In genomic region chr1:18157968-18158367, GRCh38 we compare ENCODE assay signal across 22 cellular contexts. TPM values are rescaled to one million over a fixed set of nuclear protein-coding genes. Genes with fewer than 3 reads are reported as not detected.
"Had no signal": no experiment of that assay in that cellular context is flagged by ENCODE, and none has a peak within 500 bp of the region (broad histone marks: within the 10 kb centered on the region; RNA-seq: fewer than 3 reads in every experiment).

No MANE protein-coding gene starts in this region.

- H3K27me3 ChIP-seq: MG63, SJCRH30 had no signal

- H3K27ac ChIP-seq: RWPE1, SJCRH30 had no signal

- H3K36me3 ChIP-seq: MG63, SJCRH30 had no signal

- DNase-seq: IMR-90, Karpas-422, KG1, MG63, NCI-H1092 treated with DMSO at 0.1 percent for 48 hours, NCI-H1436, NCI-H187, NCI-H2029, NCI-H2081 treated with DMSO at 0.1 percent for 48 hours, NCI-H2171, NCI-H226, NCI-H446, NCI-H510A, NCI-H524 treated with DMSO at 0.1 percent for 48 hours, NCI-H69, NCI-H774, SHP77 treated with DMSO at 0.1 percent for 48 hours, SJCRH30 had no signal

- H3K4me3 ChIP-seq: MG63, SJCRH30 had no signal

- H3K9me3 ChIP-seq: MG63, SJCRH30 had no signal

- H3K4me1 ChIP-seq: SJCRH30 had no signal

- ATAC-seq: HepG2, SK-N-SH treated with all-trans-retinoic acid at 6 μM for 48 hours had no signal

RNA-seq across cellular contexts. Expression of gene IGSF21, which starts 50.4 kb away (rescaled TPM):
- total RNA-seq: HepG2, HT1080, IMR-90, SJCRH30 had no signal
- polyA plus RNA-seq: HepG2, IMR-90 had no signal
